Comparison of ENCODE assay signal across 17 cellular contexts in the genomic region with DNA sequence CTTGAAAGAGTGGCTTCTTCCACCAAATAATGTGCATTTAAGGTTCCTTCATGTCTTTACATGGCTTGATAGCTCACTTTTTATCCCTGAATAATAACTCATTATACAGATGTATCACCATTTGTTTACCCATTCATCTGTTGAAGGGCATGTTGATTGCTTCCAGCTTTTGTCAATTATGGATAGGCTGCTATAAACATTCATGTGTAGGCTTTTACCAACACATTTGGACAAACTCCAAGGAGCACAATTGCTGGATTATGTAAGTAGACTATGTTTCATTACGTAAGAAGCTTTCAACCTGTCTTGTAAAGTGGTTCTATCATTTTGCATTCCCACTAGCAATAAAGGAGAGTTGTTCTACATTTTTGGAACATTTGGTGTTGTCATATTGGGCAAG.
DNase-seq lines count a peak whose midpoint lies in the region; TF ChIP-seq lines count a peak whose summit lies in the region.
"Had no signal": no experiment of that assay in that cellular context is flagged by ENCODE, and none has a peak within 500 bp of the region (broad histone marks: within the 10 kb centered on the region; RNA-seq: fewer than 3 reads in every experiment).

No MANE protein-coding gene starts in this region.

- TF ChIP-seq CTCF in fibroblast of pulmonary artery (IDR thresholded peaks at IDR 0.05; ENCODE audit: low read length, missing control alignments): no peak

- peak; percentile 2 for DNase-seq in DMS 273 (lab: John Stamatoyannopoulos, UW; ENCODE audit: unreplicated experiment)
- no peak for DNase-seq in DMS 273 treated with DMSO at 0.1 percent for 48 hours (lab: John Stamatoyannopoulos, UW)
- peak; percentile 8 for DNase-seq in NCI-H1694 treated with DMSO at 0.1 percent for 48 hours (lab: John Stamatoyannopoulos, UW)
- DNase-seq in NCI-H69 (lab: John Stamatoyannopoulos, UW): peak; percentile 87
- DNase-seq in fibroblast of pulmonary artery (ENCODE audit: low read depth): peak; percentile 7
- DNase-seq in T-helper 9 cell: no peak
- DNase-seq in DMS53 treated with DMSO at 0.1 percent for 48 hours (lab: John Stamatoyannopoulos, UW; ENCODE audit: unreplicated experiment): no peak
- no peak for DNase-seq in activated effector memory CD4-positive, alpha-beta T cell treated with Interleukin-2 at 50 U/mL for 16 hours
- DNase-seq: BE2C; CD4-positive, alpha-beta T cell; GOT3; KBM-7; NCI-H187 treated with DMSO at 0.1 percent for 48 hours; NCI-H2227 treated with DMSO at 0.1 percent for 48 hours; NCI-H526 treated with DMSO at 0.1 percent for 48 hours; PC-9; SJCRH30 had no signal

- H3K4me3 ChIP-seq in fibroblast of pulmonary artery (replicated peaks; ENCODE audit: low read depth, low read length): no peak overlapping the region
- H3K4me3 ChIP-seq: PC-9, SJCRH30 had no signal

Comparison
In these comparisons a context has a peak if more than half of its experiments do, and no peak if none do; other contexts are left out.
1. DNase-seq: peak in DMS 273 (single experiment), NCI-H1694 treated with DMSO at 0.1 percent for 48 hours (single experiment), NCI-H69 (single experiment) and fibroblast of pulmonary artery (single experiment); none in DMS 273 treated with DMSO at 0.1 percent for 48 hours (single experiment), T-helper 9 cell (single experiment), DMS53 treated with DMSO at 0.1 percent for 48 hours (single experiment) and activated effector memory CD4-positive, alpha-beta T cell treated with Interleukin-2 at 50 U/mL for 16 hours (single experiment).